Comparison of ENCODE assay signal across 11 cellular contexts in the genomic region with DNA sequence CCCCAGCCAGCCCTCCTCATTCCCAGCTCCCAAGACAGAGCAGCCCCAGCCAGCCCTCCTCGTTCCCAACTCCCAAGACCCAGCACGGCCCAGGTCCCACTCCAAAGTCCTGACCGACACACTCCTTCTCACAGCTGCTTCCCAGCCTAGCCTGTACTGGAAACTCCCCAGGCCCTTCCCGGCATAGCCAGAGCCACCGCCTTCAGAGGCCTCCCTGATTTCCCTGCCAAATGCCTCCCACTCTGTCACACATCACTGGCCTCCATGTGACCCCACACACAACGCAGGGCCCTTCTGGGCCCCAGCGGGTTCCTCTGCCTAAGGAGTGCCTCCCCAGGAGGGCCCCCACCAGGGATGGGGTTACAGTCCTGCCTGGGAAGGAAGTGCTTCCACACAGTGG. TPM values are rescaled to one million over a fixed set of nuclear protein-coding genes. Genes with fewer than 3 reads are reported as not detected.
DNase-seq lines count a peak whose midpoint lies in the region; ATAC-seq and TF ChIP-seq lines count a peak whose summit lies in the region.
"Had no signal": no experiment of that assay in that cellular context is flagged by ENCODE, and none has a peak within 500 bp of the region (broad histone marks: within the 10 kb centered on the region; RNA-seq: fewer than 3 reads in every experiment).

No MANE protein-coding gene starts in this region.

- no peak for TF ChIP-seq POLR2A in upper lobe of left lung (IDR thresholded peaks at IDR 0.05)

- H3K27me3 ChIP-seq in subcutaneous abdominal adipose tissue (ENCODE audit: control insufficient read depth in 5 of 5, insufficient read depth in 4 of 5, low read length in 5 of 5) = no peaks in the 10 kb centered on the region
- no peaks in the 10 kb centered on the region for H3K27me3 ChIP-seq in upper lobe of left lung
- no peaks in the 10 kb centered on the region for H3K27me3 ChIP-seq in tibial artery
- H3K27me3 ChIP-seq: heart right ventricle had no signal

- 71 to 84% methylated on average over 6 to 7 of the region's 7 CpGs for WGBS in upper lobe of left lung, 2 donors

- peak overlapping the region; percentile 9 for H3K27ac Mint-ChIP-seq in activated T-helper 2 cell treated with anti-CD3 and anti-CD28 coated beads, Interferon-gamma antibody, Interleukin-2, Interleukin-4, amounts not matched to agents 10 μg/mL and 5 μg/mL and 100 μg/mL, durations not matched to agents 14 hours and 24 hours and 36 hours

- H3K27me3 Mint-ChIP-seq in activated T-helper 2 cell treated with anti-CD3 and anti-CD28 coated beads, Interferon-gamma antibody, Interleukin-2, Interleukin-4, amounts not matched to agents 10 μg/mL and 5 μg/mL and 100 μg/mL, durations not matched to agents 14 hours and 24 hours and 36 hours (ENCODE audit: low read depth) = no peaks in the 10 kb centered on the region

- H3K27ac ChIP-seq in subcutaneous abdominal adipose tissue (ENCODE audit: low read depth, low read length) (peak overlapping the region; percentile 23), upper lobe of left lung (no peak overlapping the region), tibial artery (no peak overlapping the region)
- H3K27ac ChIP-seq: parathyroid adenoma had no signal

- TF ChIP-seq CTCF in upper lobe of left lung (IDR thresholded peaks at IDR 0.05) (no peak), tibial artery (IDR thresholded peaks at IDR 0.05) (no peak)

- H3K36me3 ChIP-seq in subcutaneous abdominal adipose tissue (ENCODE audit: control insufficient read depth in 5 of 5, insufficient read depth in 5 of 5, low read length in 5 of 5) (peaks cover 0 to 23% (median 17%) of the 10 kb centered on the region in 5 donors), upper lobe of left lung (peaks cover 3 to 30% (median 8%) of the 10 kb centered on the region in 4 donors), tibial artery (peaks cover 3 to 31% (median 20%) of the 10 kb centered on the region in 3 donors)

- H3K9me3 ChIP-seq in subcutaneous abdominal adipose tissue (ENCODE audit: control insufficient read depth in 5 of 5, low read length in 5 of 5) (no peaks in the 10 kb centered on the region), upper lobe of left lung (no peaks in the 10 kb centered on the region), tibial artery (no peaks in the 10 kb centered on the region)
- H3K9me3 ChIP-seq: heart right ventricle had no signal

- H3K4me1 Mint-ChIP-seq in activated T-helper 2 cell treated with anti-CD3 and anti-CD28 coated beads, Interferon-gamma antibody, Interleukin-2, Interleukin-4, amounts not matched to agents 10 μg/mL and 5 μg/mL and 100 μg/mL, durations not matched to agents 14 hours and 24 hours and 36 hours (ENCODE audit: low read depth) = peaks cover 29% of the 10 kb centered on the region

- no peak for ATAC-seq in Right ventricle myocardium inferior
- ATAC-seq in upper lobe of left lung (ENCODE audit: low FRiP score in 2 of 2) = no peak

- TF ChIP-seq EP300 in upper lobe of left lung (IDR thresholded peaks at IDR 0.05) = no peak

- H3K4me1 ChIP-seq in subcutaneous abdominal adipose tissue (ENCODE audit: control insufficient read depth in 5 of 5, insufficient read depth in 5 of 5, low read length in 5 of 5) = peaks cover 15 to 46% (median 44%) of the 10 kb centered on the region in 5 donors
- H3K4me1 ChIP-seq in upper lobe of left lung = peaks cover 37 to 51% (median 38%) of the 10 kb centered on the region in 4 donors
- peaks cover 4 to 59% (median 41%) of the 10 kb centered on the region in 4 donors for H3K4me1 ChIP-seq in tibial artery

- peak overlapping the region; percentile 48 to 74 (median 56) for H3K9ac ChIP-seq in subcutaneous abdominal adipose tissue (ENCODE audit: low read length in 5 of 5)
- H3K9ac ChIP-seq: parathyroid adenoma had no signal

- intact Hi-C loops in Right ventricle myocardium inferior (cut with DNase I) (no loop called here), cardiac septum (cut with DNase I) (no loop called here), tibial artery (cut with DNase I; ENCODE audit: low total_unique reads) (no loop called here)
- intact Hi-C loops in activated T-helper 2 cell treated with anti-CD3 and anti-CD28 coated beads, Interferon-gamma antibody, Interleukin-2, Interleukin-4, amounts not matched to agents 10 μg/mL and 5 μg/mL and 100 μg/mL, durations not matched to agents 14 hours and 24 hours and 36 hours (cut with micrococcal nuclease) = loop anchor here (5.0 to 10.0 kb wide), 2 partner anchors 39 to 156 kb away; a partner anchor contains a TSS

- H3K4me3 Mint-ChIP-seq in activated T-helper 2 cell treated with anti-CD3 and anti-CD28 coated beads, Interferon-gamma antibody, Interleukin-2, Interleukin-4, amounts not matched to agents 10 μg/mL and 5 μg/mL and 100 μg/mL, durations not matched to agents 14 hours and 24 hours and 36 hours (ENCODE audit: low read depth) = peak overlapping the region; percentile 71

- H3K4me3 ChIP-seq in subcutaneous abdominal adipose tissue (ENCODE audit: low read depth in 1 of 5, low read length in 5 of 5) (peak overlapping the region in 3 of 5 donors; percentile 1 to 35 (median 6)), upper lobe of left lung (peak overlapping the region in 1 of 4 donors; percentile 25), tibial artery (peak overlapping the region in 1 of 2 donors; percentile 3)

- peaks cover 44% of the 10 kb centered on the region for H3K36me3 Mint-ChIP-seq in activated T-helper 2 cell treated with anti-CD3 and anti-CD28 coated beads, Interferon-gamma antibody, Interleukin-2, Interleukin-4, amounts not matched to agents 10 μg/mL and 5 μg/mL and 100 μg/mL, durations not matched to agents 14 hours and 24 hours and 36 hours (ENCODE audit: low read depth)

- no peaks in the 10 kb centered on the region for H3K9me3 Mint-ChIP-seq in activated T-helper 2 cell treated with anti-CD3 and anti-CD28 coated beads, Interferon-gamma antibody, Interleukin-2, Interleukin-4, amounts not matched to agents 10 μg/mL and 5 μg/mL and 100 μg/mL, durations not matched to agents 14 hours and 24 hours and 36 hours

- DNase-seq in Right ventricle myocardium inferior (ENCODE audit: missing footprints) (peak; percentile 37), cardiac septum (ENCODE audit: low spot score) (no peak), kidney tubule cell (ENCODE audit: low spot score) (peak; percentile 58), upper lobe of left lung (no peak), tibial artery (no peak), 8988T (no peak)
- DNase-seq in activated T-helper 2 cell treated with anti-CD3 and anti-CD28 coated beads, Interferon-gamma antibody, Interleukin-2, Interleukin-4, amounts not matched to agents 10 μg/mL and 5 μg/mL and 100 μg/mL, durations not matched to agents 14 hours and 24 hours and 36 hours (ENCODE audit: low spot score) = no peak
- DNase-seq: heart right ventricle, NCI-H524 treated with DMSO at 0.1 percent for 48 hours had no signal

RNA-seq across cellular contexts. Expression of a gene that starts 2.8 kb away (rescaled TPM):
- total RNA-seq in Right ventricle myocardium inferior = 40.0 TPM
- 37.2 TPM for total RNA-seq in cardiac septum
- 79.3 and 81.0 TPM in 2 replicates for total RNA-seq in activated T-helper 2 cell treated with anti-CD3 and anti-CD28 coated beads, Interferon-gamma antibody, Interleukin-2, Interleukin-4, amounts not matched to agents 10 μg/mL and 5 μg/mL and 100 μg/mL, durations not matched to agents 14 hours and 24 hours and 36 hours
- 10 to 100 TPM; 41.5 to 88.0 (median 50.5) TPM for total RNA-seq in upper lobe of left lung

RNA-seq across cellular contexts. Expression of a gene that starts 9.4 kb away (rescaled TPM):
- total RNA-seq in Right ventricle myocardium inferior (3.0 TPM), cardiac septum (2.4 TPM), upper lobe of left lung (10 to 100 TPM in 1 of 6 donors, 1 to 10 TPM in 4, under 1 TPM in 1; 0.91 to 17.8 (median 2.7) TPM)
- 3.5 and 4.1 TPM in 2 replicates for total RNA-seq in activated T-helper 2 cell treated with anti-CD3 and anti-CD28 coated beads, Interferon-gamma antibody, Interleukin-2, Interleukin-4, amounts not matched to agents 10 μg/mL and 5 μg/mL and 100 μg/mL, durations not matched to agents 14 hours and 24 hours and 36 hours

RNA-seq across cellular contexts. Expression of a gene that starts 24.3 kb away (rescaled TPM):
- total RNA-seq in Right ventricle myocardium inferior (0.57 TPM), cardiac septum (2.6 TPM), upper lobe of left lung (1 to 10 TPM in 4 of 6 donors, not detected in 2; 1.9 to 6.3 (median 2.8) TPM)
- total RNA-seq in activated T-helper 2 cell treated with anti-CD3 and anti-CD28 coated beads, Interferon-gamma antibody, Interleukin-2, Interleukin-4, amounts not matched to agents 10 μg/mL and 5 μg/mL and 100 μg/mL, durations not matched to agents 14 hours and 24 hours and 36 hours = 3.5 and 3.7 TPM in 2 replicates

RNA-seq across cellular contexts. Expression of a gene that starts 36.9 kb away (rescaled TPM):
- total RNA-seq in Right ventricle myocardium inferior (57.3 TPM), cardiac septum (60.8 TPM), upper lobe of left lung (100 to 1,000 TPM in 2 of 6 donors, 10 to 100 TPM in 4; 33.5 to 166 (median 60.1) TPM)
- 43.4 and 50.1 TPM in 2 replicates for total RNA-seq in activated T-helper 2 cell treated with anti-CD3 and anti-CD28 coated beads, Interferon-gamma antibody, Interleukin-2, Interleukin-4, amounts not matched to agents 10 μg/mL and 5 μg/mL and 100 μg/mL, durations not matched to agents 14 hours and 24 hours and 36 hours

RNA-seq across cellular contexts. Expression of a gene that starts 37.6 kb away (rescaled TPM):
- 10.3 TPM for total RNA-seq in Right ventricle myocardium inferior
- total RNA-seq in cardiac septum = 10.5 TPM
- 31.6 and 31.8 TPM in 2 replicates for total RNA-seq in activated T-helper 2 cell treated with anti-CD3 and anti-CD28 coated beads, Interferon-gamma antibody, Interleukin-2, Interleukin-4, amounts not matched to agents 10 μg/mL and 5 μg/mL and 100 μg/mL, durations not matched to agents 14 hours and 24 hours and 36 hours
- total RNA-seq in upper lobe of left lung = 10 to 100 TPM; 16.8 to 38.8 (median 23.0) TPM

Comparison
In these comparisons a context has a peak if more than half of its experiments do, and no peak if none do; other contexts are left out.
1. DNase-seq: peak in Right ventricle myocardium inferior (single experiment) and kidney tubule cell (single experiment); none in cardiac septum (single experiment), activated T-helper 2 cell treated with anti-CD3 and anti-CD28 coated beads, Interferon-gamma antibody, Interleukin-2, Interleukin-4, amounts not matched to agents 10 μg/mL and 5 μg/mL and 100 μg/mL, durations not matched to agents 14 hours and 24 hours and 36 hours (single experiment), upper lobe of left lung (0 of 2), tibial artery (0 of 2) and 8988T (single experiment).